ENCODE assay signal across 9 cellular contexts in the genomic region with DNA sequence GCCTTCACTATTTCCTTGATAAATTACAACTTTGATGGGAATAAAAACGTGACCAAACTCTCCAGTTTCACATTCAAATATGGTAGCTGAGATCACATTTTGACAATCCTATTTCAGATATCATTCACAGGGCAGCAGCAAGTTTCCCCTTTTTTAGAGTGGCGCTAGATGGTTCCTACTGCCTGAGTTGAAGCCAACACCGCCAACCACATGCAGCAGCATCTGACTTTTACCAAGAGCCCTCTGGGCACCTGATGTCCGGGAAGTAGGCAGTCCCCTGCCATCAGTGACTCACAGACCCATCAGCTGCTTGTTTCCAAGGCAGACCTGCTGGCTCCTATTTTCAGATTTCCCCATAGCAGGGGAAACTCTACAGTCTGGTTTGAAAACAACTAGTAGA. TPM values are rescaled to one million over a fixed set of nuclear protein-coding genes. Genes with fewer than 3 reads are reported as not detected.
DNase-seq lines count a peak whose midpoint lies in the region; ATAC-seq, FAIRE-seq and TF ChIP-seq lines count a peak whose summit lies in the region.
"Had no signal": no experiment of that assay in that cellular context is flagged by ENCODE, and none has a peak within 500 bp of the region (broad histone marks: within the 10 kb centered on the region; RNA-seq: fewer than 3 reads in every experiment).

No MANE protein-coding gene starts in this region.

- no peaks in the 10 kb centered on the region for H3K9me3 Mint-ChIP-seq in GM23338

- DNase-seq in AG08396 (ENCODE audit: low spot score), result peak; percentile 29
- peak; percentile 8 for DNase-seq in amniotic epithelial cell (ENCODE audit: low read depth)
- no peak for DNase-seq in lower lobe of right lung
- no peak for DNase-seq in NK-92 (lab: John Stamatoyannopoulos, UW; ENCODE audit: unreplicated experiment)
- DNase-seq in GM23338 (ENCODE audit: low spot score), result no peak
- DNase-seq in D721Med (ENCODE audit: insufficient read length, low spot score), result no peak

- in situ Hi-C loops in GM18951 (cut with MboI; ENCODE audit: low sequenced_read_pairs, unreplicated experiment), result no loop called here

- no peak for TF ChIP-seq CTCF in Loucy (conservative IDR thresholded peaks at IDR 0.05; ENCODE audit: low read length)
- TF ChIP-seq CTCF in lower lobe of right lung (IDR thresholded peaks at IDR 0.05), result no peak
- no peak for TF ChIP-seq CTCF in GM23338 (conservative IDR thresholded peaks at IDR 0.05; ENCODE audit: low read depth in 2 of 2)
- no peak for TF ChIP-seq CTCF in D721Med (IDR thresholded peaks at IDR 0.05; ENCODE audit: insufficient read depth, missing control alignments)

- H3K4me1 Mint-ChIP-seq in GM23338, result peaks cover 10% of the 10 kb centered on the region; the same call in 2 of the 3 replicates

- H4K20me1 ChIP-seq in Loucy (ENCODE audit: insufficient read depth, low read length, poor library complexity, severe bottlenecking) (peaks cover 4% of the 10 kb centered on the region), GM23338 (replicated peaks; ENCODE audit: insufficient read depth) (no peaks in the 10 kb centered on the region)

- no peak for ATAC-seq in lower lobe of right lung
- no peak for ATAC-seq in GM23338

- H3K9me3 ChIP-seq in Loucy (ENCODE audit: insufficient read depth, low read depth, low read length), result no peaks in the 10 kb centered on the region
- no peaks in the 10 kb centered on the region for H3K9me3 ChIP-seq in lower lobe of right lung
- H3K9me3 ChIP-seq: tibial nerve had no signal

- H3K27ac ChIP-seq in lower lobe of right lung (no peak overlapping the region), GM23338 (ENCODE audit: low read depth) (no peak overlapping the region)
- H3K27ac ChIP-seq: tibial nerve had no signal

- FAIRE-seq in D721Med (lab: Jason Lieb, UNC), result no peak

- H3K4me1 ChIP-seq in Loucy (ENCODE audit: insufficient read depth, low read length, poor library complexity, severe bottlenecking) (peaks cover 41% of the 10 kb centered on the region), lower lobe of right lung (peaks cover 22% of the 10 kb centered on the region), GM23338 (ENCODE audit: insufficient read depth) (peaks cover 7% of the 10 kb centered on the region)

- no peaks in the 10 kb centered on the region; the same call in 2 of the 3 replicates for H3K36me3 Mint-ChIP-seq in GM23338 (ENCODE audit: low read depth)

- H3K4me2 ChIP-seq in Loucy (ENCODE audit: low read depth, low read length, poor library complexity, severe bottlenecking) (peak overlapping the region; percentile 74), GM23338 (no peak overlapping the region)

- peak overlapping the region; percentile 56 for H3K9ac ChIP-seq in Loucy (ENCODE audit: low read depth, low read length, poor library complexity, severe bottlenecking)

- intact Hi-C loops in lower lobe of right lung (cut with DNase I), result no loop called here

- H3F3A ChIP-seq in Loucy (ENCODE audit: low read depth), result 0 out of 2 replicates have a peak, but pooled peaks cover 3% of the 10 kb centered on the region
- no peaks in the 10 kb centered on the region for H3F3A ChIP-seq in GM23338 (replicated peaks; ENCODE audit: low read depth)

- H3K36me3 ChIP-seq in Loucy (ENCODE audit: insufficient read depth, low read length) (no peaks in the 10 kb centered on the region), lower lobe of right lung (no peaks in the 10 kb centered on the region), GM23338 (ENCODE audit: insufficient read depth) (no peaks in the 10 kb centered on the region)

- H3K9me2 ChIP-seq in Loucy (replicated peaks; ENCODE audit: low read depth, low read length) (no peaks in the 10 kb centered on the region), GM23338 (ENCODE audit: insufficient read depth) (peaks cover 5% of the 10 kb centered on the region; the same call in 1 of the 2 replicates)

- H3K4me3 ChIP-seq in Loucy (ENCODE audit: low read length, poor library complexity, severe bottlenecking) (peak overlapping the region; percentile 55), lower lobe of right lung (no peak overlapping the region), GM23338 (no peak overlapping the region)
- H3K4me3 ChIP-seq: tibial nerve had no signal

- no peak overlapping the region for H3K4me3 Mint-ChIP-seq in GM23338

- H3K27me3 ChIP-seq in Loucy (ENCODE audit: insufficient read depth, low read length, poor library complexity, severe bottlenecking), result no peaks in the 10 kb centered on the region
- H3K27me3 ChIP-seq in lower lobe of right lung (ENCODE audit: low read depth), result no peaks in the 10 kb centered on the region
- H3K27me3 ChIP-seq in GM23338 (ENCODE audit: insufficient read depth), result no peaks in the 10 kb centered on the region
- H3K27me3 ChIP-seq: tibial nerve had no signal

- H2AFZ ChIP-seq in Loucy (ENCODE audit: low read length), result no peak overlapping the region; the same call in 1 of the 2 replicates
- no peak overlapping the region for H2AFZ ChIP-seq in GM23338

- H3K79me2 ChIP-seq in Loucy (ENCODE audit: insufficient read depth, low read length) (peaks cover 11% of the 10 kb centered on the region), GM23338 (replicated peaks; ENCODE audit: insufficient read depth) (peaks cover 7% of the 10 kb centered on the region)

- peaks cover 6% of the 10 kb centered on the region for H3K27me3 Mint-ChIP-seq in GM23338 (ENCODE audit: insufficient read depth, low read depth, poor library complexity)

- H3K27ac Mint-ChIP-seq in GM23338, result no peak overlapping the region

- TF ChIP-seq POLR2A in GM18951 (IDR thresholded peaks at IDR 0.05; ENCODE audit: extremely low read depth, insufficient read depth, insufficient read length), result peak; percentile 26

TF ChIP-seq in GM23338, 12 proteins besides CTCF, POLR2A, EP300 and RAD21 (continues in another document):
- TF ChIP-seq POLR2AphosphoS5 (IDR thresholded peaks at IDR 0.05; ENCODE audit: low read depth) (no peak), EZH2phosphoT487 (IDR thresholded peaks at IDR 0.05; ENCODE audit: unreplicated experiment) (no peak), ZNF114 (CRISPR knock-in tag; IDR thresholded peaks at IDR 0.05) (no peak), STAT1 (IDR thresholded peaks at IDR 0.05; ENCODE audit: unreplicated experiment) (no peak), CREB1 (CRISPR knock-in tag; IDR thresholded peaks at IDR 0.05; ENCODE audit: low read depth) (no peak), EZH2 (IDR thresholded peaks at IDR 0.05; ENCODE audit: low read depth, unreplicated experiment) (no peak)
- TF ChIP-seq, protein P1, sequence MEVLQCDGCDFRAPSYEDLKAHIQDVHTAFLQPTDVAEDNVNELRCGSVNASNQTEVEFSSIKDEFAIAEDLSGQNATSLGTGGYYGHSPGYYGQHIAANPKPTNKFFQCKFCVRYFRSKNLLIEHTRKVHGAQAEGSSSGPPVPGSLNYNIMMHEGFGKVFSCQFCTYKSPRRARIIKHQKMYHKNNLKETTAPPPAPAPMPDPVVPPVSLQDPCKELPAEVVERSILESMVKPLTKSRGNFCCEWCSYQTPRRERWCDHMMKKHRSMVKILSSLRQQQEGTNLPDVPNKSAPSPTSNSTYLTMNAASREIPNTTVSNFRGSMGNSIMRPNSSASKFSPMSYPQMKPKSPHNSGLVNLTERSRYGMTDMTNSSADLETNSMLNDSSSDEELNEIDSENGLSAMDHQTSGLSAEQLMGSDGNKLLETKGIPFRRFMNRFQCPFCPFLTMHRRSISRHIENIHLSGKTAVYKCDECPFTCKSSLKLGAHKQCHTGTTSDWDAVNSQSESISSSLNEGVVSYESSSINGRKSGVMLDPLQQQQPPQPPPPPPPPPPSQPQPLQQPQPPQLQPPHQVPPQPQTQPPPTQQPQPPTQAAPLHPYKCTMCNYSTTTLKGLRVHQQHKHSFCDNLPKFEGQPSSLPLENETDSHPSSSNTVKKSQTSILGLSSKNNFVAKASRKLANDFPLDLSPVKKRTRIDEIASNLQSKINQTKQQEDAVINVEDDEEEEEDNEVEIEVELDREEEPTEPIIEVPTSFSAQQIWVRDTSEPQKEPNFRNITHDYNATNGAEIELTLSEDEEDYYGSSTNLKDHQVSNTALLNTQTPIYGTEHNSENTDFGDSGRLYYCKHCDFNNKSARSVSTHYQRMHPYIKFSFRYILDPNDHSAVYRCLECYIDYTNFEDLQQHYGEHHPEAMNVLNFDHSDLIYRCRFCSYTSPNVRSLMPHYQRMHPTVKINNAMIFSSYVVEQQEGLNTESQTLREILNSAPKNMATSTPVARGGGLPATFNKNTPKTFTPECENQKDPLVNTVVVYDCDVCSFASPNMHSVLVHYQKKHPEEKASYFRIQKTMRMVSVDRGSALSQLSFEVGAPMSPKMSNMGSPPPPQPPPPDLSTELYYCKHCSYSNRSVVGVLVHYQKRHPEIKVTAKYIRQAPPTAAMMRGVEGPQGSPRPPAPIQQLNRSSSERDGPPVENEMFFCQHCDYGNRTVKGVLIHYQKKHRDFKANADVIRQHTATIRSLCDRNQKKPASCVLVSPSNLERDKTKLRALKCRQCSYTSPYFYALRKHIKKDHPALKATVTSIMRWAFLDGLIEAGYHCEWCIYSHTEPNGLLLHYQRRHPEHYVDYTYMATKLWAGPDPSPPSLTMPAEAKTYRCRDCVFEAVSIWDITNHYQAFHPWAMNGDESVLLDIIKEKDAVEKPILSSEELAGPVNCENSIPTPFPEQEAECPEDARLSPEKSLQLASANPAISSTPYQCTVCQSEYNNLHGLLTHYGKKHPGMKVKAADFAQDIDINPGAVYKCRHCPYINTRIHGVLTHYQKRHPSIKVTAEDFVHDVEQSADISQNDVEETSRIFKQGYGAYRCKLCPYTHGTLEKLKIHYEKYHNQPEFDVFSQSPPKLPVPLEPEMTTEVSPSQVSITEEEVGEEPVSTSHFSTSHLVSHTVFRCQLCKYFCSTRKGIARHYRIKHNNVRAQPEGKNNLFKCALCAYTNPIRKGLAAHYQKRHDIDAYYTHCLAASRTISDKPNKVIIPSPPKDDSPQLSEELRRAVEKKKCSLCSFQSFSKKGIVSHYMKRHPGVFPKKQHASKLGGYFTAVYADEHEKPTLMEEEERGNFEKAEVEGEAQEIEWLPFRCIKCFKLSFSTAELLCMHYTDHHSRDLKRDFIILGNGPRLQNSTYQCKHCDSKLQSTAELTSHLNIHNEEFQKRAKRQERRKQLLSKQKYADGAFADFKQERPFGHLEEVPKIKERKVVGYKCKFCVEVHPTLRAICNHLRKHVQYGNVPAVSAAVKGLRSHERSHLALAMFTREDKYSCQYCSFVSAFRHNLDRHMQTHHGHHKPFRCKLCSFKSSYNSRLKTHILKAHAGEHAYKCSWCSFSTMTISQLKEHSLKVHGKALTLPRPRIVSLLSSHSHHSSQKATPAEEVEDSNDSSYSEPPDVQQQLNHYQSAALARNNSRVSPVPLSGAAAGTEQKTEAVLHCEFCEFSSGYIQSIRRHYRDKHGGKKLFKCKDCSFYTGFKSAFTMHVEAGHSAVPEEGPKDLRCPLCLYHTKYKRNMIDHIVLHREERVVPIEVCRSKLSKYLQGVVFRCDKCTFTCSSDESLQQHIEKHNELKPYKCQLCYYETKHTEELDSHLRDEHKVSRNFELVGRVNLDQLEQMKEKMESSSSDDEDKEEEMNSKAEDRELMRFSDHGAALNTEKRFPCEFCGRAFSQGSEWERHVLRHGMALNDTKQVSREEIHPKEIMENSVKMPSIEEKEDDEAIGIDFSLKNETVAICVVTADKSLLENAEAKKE (CRISPR knock-in tag; IDR thresholded peaks at IDR 0.05), result no peak

RNA-seq across cellular contexts. Expression of a gene that starts 4.0 kb away (rescaled TPM):
- 12.7 TPM for total RNA-seq in lower lobe of right lung
- total RNA-seq in GM23338 (2014; rRNA removed; shearing (Covaris generic)), result 25.3 and 25.8 TPM in 2 replicates
- polyA plus RNA-seq in GM23338 (2016; fragmentation: Nextera tagmentation; extraction: Ambion mirVana), result 19.4 and 21.6 TPM in 2 replicates

Comparison
In these comparisons a context has a peak if more than half of its experiments do, and no peak if none do; other contexts are left out.
1. DNase-seq: peak in AG08396 (single experiment) and amniotic epithelial cell (single experiment); none in lower lobe of right lung (single experiment), NK-92 (single experiment), GM23338 (single experiment) and D721Med (single experiment).